12 cellular contexts compared by ENCODE assay signal in the genomic region with DNA sequence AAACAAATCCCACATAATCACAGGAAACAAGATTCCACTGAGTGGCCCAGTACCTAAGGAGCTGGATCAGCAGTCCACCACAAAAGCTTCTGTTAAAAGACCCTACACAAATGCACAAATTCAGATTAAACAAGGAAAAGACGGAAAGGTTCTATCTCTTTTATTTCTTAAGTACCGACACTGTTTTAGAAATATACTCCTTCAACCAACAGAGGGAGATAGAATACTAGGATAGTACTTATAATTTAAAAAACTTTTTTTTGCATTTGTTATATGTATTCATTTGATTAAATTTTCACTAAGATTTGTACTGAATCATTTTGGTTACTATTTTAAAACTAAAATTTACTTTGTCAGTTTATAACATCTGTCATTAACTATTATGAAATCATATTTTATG. TPM values are rescaled to one million over a fixed set of nuclear protein-coding genes. Genes with fewer than 3 reads are reported as not detected.
A peak's percentile ranks its signal among the peaks of the same experiment; 100 is the strongest.
DNase-seq lines count a peak whose midpoint lies in the region; ATAC-seq, FAIRE-seq and TF ChIP-seq lines count a peak whose summit lies in the region.
"Had no signal": no experiment of that assay in that cellular context is flagged by ENCODE, and none has a peak within 500 bp of the region (broad histone marks: within the 10 kb centered on the region; RNA-seq: fewer than 3 reads in every experiment).

No MANE protein-coding gene starts in this region.

- H3K27ac Mint-ChIP-seq in CD8-positive, alpha-beta T cell, result no peak overlapping the region
- no peak overlapping the region for H3K27ac Mint-ChIP-seq in progenitor cell of endocrine pancreas
- H3K27ac Mint-ChIP-seq: memory B cell; T-helper 1 cell treated with Interleukin-12 subunit alpha and Interleukin-12 subunit beta and Interleukin-4 antibody, amounts not matched to agents 30 μg/mL and 1 μg/mL, for 36 hours had no signal

- no peak for DNase-seq in CD8-positive, alpha-beta T cell
- peak; percentile 76 for DNase-seq in fibroblast of the aortic adventitia (ENCODE audit: low read depth)
- no peak for DNase-seq in progenitor cell of endocrine pancreas (ENCODE audit: low spot score, unreplicated experiment)
- DNase-seq in BE2C, result no peak
- DNase-seq: effector CD4-positive, alpha-beta T cell; KBM-7 had no signal

- no peaks in the 10 kb centered on the region for H3K27me3 Mint-ChIP-seq in CD8-positive, alpha-beta T cell (ENCODE audit: low read depth)
- H3K27me3 Mint-ChIP-seq in progenitor cell of endocrine pancreas, result no peaks in the 10 kb centered on the region
- H3K27me3 Mint-ChIP-seq: memory B cell had no signal

- FAIRE-seq in TTC549 (lab: Jason Lieb, UNC), result peak; percentile 78

- peaks cover 39% of the 10 kb centered on the region for H3K36me3 Mint-ChIP-seq in CD8-positive, alpha-beta T cell
- H3K36me3 Mint-ChIP-seq in progenitor cell of endocrine pancreas (ENCODE audit: insufficient read depth), result peaks cover 22% of the 10 kb centered on the region

- peak; percentile 64 for TF ChIP-seq CTCF in CD8-positive, alpha-beta T cell (IDR thresholded peaks at IDR 0.05)
- TF ChIP-seq CTCF in fibroblast of the aortic adventitia (IDR thresholded peaks at IDR 0.05; ENCODE audit: insufficient read depth, low read length) (peak; percentile 55), progenitor cell of endocrine pancreas (IDR thresholded peaks at IDR 0.05; ENCODE audit: unreplicated experiment) (peak; percentile 45), BE2C (IDR thresholded peaks at IDR 0.05; ENCODE audit: low read depth, low read length) (no peak)

- no peak overlapping the region for H3K4me3 ChIP-seq in CD8-positive, alpha-beta T cell (ENCODE audit: low read depth, low read length)
- H3K4me3 ChIP-seq in fibroblast of the aortic adventitia (ENCODE audit: low read depth, low read length) (no peak overlapping the region), BE2C (ENCODE audit: low read depth, low read length) (no peak overlapping the region)

- POLR2A ChIA-PET in CD8-positive, alpha-beta T cell (lab: Charles Lee), result interaction anchor here (0.5 to 3.1 kb wide), 3 partner anchors 11 to 389 kb away, joined by 3 to 14 read pairs (median 3); a partner anchor contains a TSS

- no peaks in the 10 kb centered on the region for H3K4me1 Mint-ChIP-seq in CD8-positive, alpha-beta T cell (ENCODE audit: low read depth)
- H3K4me1 Mint-ChIP-seq in progenitor cell of endocrine pancreas (ENCODE audit: low read depth), result no peaks in the 10 kb centered on the region

- no peak overlapping the region for H3K4me3 Mint-ChIP-seq in CD8-positive, alpha-beta T cell
- H3K4me3 Mint-ChIP-seq in progenitor cell of endocrine pancreas (ENCODE audit: low read depth), result no peak overlapping the region
- H3K4me3 Mint-ChIP-seq: memory B cell; T-helper 1 cell treated with Interleukin-12 subunit alpha and Interleukin-12 subunit beta and Interleukin-4 antibody, amounts not matched to agents 30 μg/mL and 1 μg/mL, for 36 hours had no signal

- no peaks in the 10 kb centered on the region for H3K27me3 ChIP-seq in CD8-positive, alpha-beta T cell (ENCODE audit: insufficient read depth, low read length)
- no peaks in the 10 kb centered on the region for H3K27me3 ChIP-seq in BE2C

- H3K27ac ChIP-seq in CD8-positive, alpha-beta T cell (ENCODE audit: low read depth, low read length), result no peak overlapping the region

- H3K4me1 ChIP-seq in CD8-positive, alpha-beta T cell (ENCODE audit: insufficient read depth, low read length), result no peaks in the 10 kb centered on the region
- H3K4me1 ChIP-seq in BE2C, result no peaks in the 10 kb centered on the region

- intact Hi-C loops in CD8-positive, alpha-beta T cell (cut with DNase I, micrococcal nuclease), result loop anchor here (1.0 to 10.0 kb wide), 8 partner anchors 184 to 1109 kb away; no protein-coding TSS in a partner anchor

- CTCF ChIA-PET in CD8-positive, alpha-beta T cell (lab: Charles Lee), result interaction anchor here (0.6 to 14.1 kb wide), 48 partner anchors 10 to 436 kb away, joined by 3 to 233 read pairs (median 4); a partner anchor contains a TSS

- ATAC-seq in CD8-positive, alpha-beta T cell, result no peak
- ATAC-seq in HG02981 (IDR thresholded peaks at IDR 0.05; ENCODE audit: unreplicated experiment), result no peak
- no peak for ATAC-seq in HG02798 (IDR thresholded peaks at IDR 0.05; ENCODE audit: poor library complexity, unreplicated experiment)
- no peak for ATAC-seq in GM19452 (IDR thresholded peaks at IDR 0.05; ENCODE audit: unreplicated experiment)

- no peaks in the 10 kb centered on the region for H3K9me3 Mint-ChIP-seq in CD8-positive, alpha-beta T cell
- no peaks in the 10 kb centered on the region for H3K9me3 Mint-ChIP-seq in progenitor cell of endocrine pancreas (ENCODE audit: low read depth)
- H3K9me3 Mint-ChIP-seq: memory B cell; T-helper 1 cell treated with Interleukin-12 subunit alpha and Interleukin-12 subunit beta and Interleukin-4 antibody, amounts not matched to agents 30 μg/mL and 1 μg/mL, for 36 hours had no signal

- H3K36me3 ChIP-seq in CD8-positive, alpha-beta T cell (ENCODE audit: insufficient read depth, low read length), result no peaks in the 10 kb centered on the region
- peaks cover 16% of the 10 kb centered on the region for H3K36me3 ChIP-seq in BE2C

- H3K9me3 ChIP-seq in CD8-positive, alpha-beta T cell (ENCODE audit: low read length), result no peaks in the 10 kb centered on the region
- H3K9me3 ChIP-seq in BE2C, result no peaks in the 10 kb centered on the region

RNA-seq across cellular contexts. Expression of a gene that starts 12.5 kb away (rescaled TPM):
- total RNA-seq in CD8-positive, alpha-beta T cell, result 1 to 10 TPM; 2.2 to 2.7 TPM
- total RNA-seq in fibroblast of the aortic adventitia (ENCODE audit: low replicate concordance) (3.8 and 15.5 TPM in 2 replicates), progenitor cell of endocrine pancreas (26.9 and 29.9 TPM in 2 replicates)
- 6.7 TPM for polyA plus RNA-seq in BE2C (2012; ENCODE audit: insufficient read depth, insufficient read length, low read depth)
